Comparison of ENCODE assay signal across 18 cellular contexts in the genomic region with DNA sequence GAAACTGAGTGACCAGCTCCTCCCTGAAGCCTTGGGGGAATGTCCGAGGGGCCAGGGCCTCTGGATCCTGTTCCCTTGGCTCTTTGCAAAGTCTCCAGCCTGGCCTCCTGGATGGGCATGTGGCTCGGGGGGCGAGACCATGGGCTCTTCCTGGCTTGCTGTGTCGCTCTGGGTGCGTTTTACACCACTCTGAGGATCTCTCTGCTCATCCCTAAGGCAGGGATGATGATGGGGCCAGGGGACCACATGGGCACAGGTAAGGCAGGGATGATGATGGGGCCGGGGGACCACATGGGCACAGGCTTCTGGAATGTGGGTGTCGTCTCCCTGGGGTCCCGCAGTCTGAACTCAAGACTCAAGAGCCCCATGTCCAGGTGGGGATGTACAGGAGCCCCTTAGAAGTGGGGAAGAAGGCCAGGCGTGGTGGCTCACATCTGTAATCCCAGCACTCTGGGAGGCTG. TPM values are rescaled to one million over a fixed set of nuclear protein-coding genes. Genes with fewer than 3 reads are reported as not detected.
DNase-seq lines count a peak whose midpoint lies in the region; FAIRE-seq and TF ChIP-seq lines count a peak whose summit lies in the region.
"Had no signal": no experiment of that assay in that cellular context is flagged by ENCODE, and none has a peak within 500 bp of the region (broad histone marks: within the 10 kb centered on the region; RNA-seq: fewer than 3 reads in every experiment).

No MANE protein-coding gene starts in this region.

- no peaks in the 10 kb centered on the region for H3K36me3 ChIP-seq in BLaER1 treated with 17β-estradiol and CSF1 and Interleukin-3, amounts not matched to agents 10 nM and 100 nM
- no peaks in the 10 kb centered on the region for H3K36me3 ChIP-seq in Peyer's patch

- peak overlapping the region in 9 of 11 experiments; percentile 3 to 96 (median 88); a peak in 15 of 22 replicates for H3K4me2 ChIP-seq in BLaER1 treated with 17β-estradiol and CSF1 and Interleukin-3, amounts not matched to agents 10 nM and 100 nM

- H4K20me1 ChIP-seq in BLaER1 treated with 17β-estradiol and CSF1 and Interleukin-3, amounts not matched to agents 10 nM and 100 nM, result no peaks in the 10 kb centered on the region

- peak overlapping the region in 8 of 11 experiments; percentile 19 to 97 (median 86); a peak in 12 of 22 replicates for H3K27ac ChIP-seq in BLaER1 treated with 17β-estradiol and CSF1 and Interleukin-3, amounts not matched to agents 10 nM and 100 nM
- no peak overlapping the region for H3K27ac ChIP-seq in Peyer's patch

- no peak for TF ChIP-seq CTCF in Peyer's patch (IDR thresholded peaks at IDR 0.05)

- no peak overlapping the region; a peak in 2 of 22 replicates for H3K9ac ChIP-seq in BLaER1 treated with 17β-estradiol and CSF1 and Interleukin-3, amounts not matched to agents 10 nM and 100 nM

- no peaks in the 10 kb centered on the region for H3K27me3 ChIP-seq in BLaER1 treated with 17β-estradiol and CSF1 and Interleukin-3, amounts not matched to agents 10 nM and 100 nM
- H3K27me3 ChIP-seq in Peyer's patch, result no peaks in the 10 kb centered on the region

- no peak for FAIRE-seq in GM12891 (lab: Jason Lieb, UNC)
- FAIRE-seq: H54 had no signal

- TF ChIP-seq POLR2A in Peyer's patch (IDR thresholded peaks at IDR 0.05) (no peak), GM12891 (IDR thresholded peaks at IDR 0.05; ENCODE audit: low read depth, low read length) (no peak)

- DNase-seq in Peyer's patch (peak in 2 of 3 donors; percentile 28 to 42), mesenteric fat pad (ENCODE audit: low spot score) (peak; percentile 57), NCI-H446 (lab: John Stamatoyannopoulos, UW) (no peak), GM03348 (ENCODE audit: low spot score) (no peak), GM12891 (ENCODE audit: insufficient read length, low spot score) (no peak)
- DNase-seq: ACHN; AML-193; CD4-positive, CD25-positive, alpha-beta regulatory T cell; EL; Kasumi-1; NCI-H1105; NCI-H1694; NCI-H524 treated with DMSO at 0.1 percent for 48 hours; SHP77 treated with DMSO at 0.1 percent for 48 hours had no signal

- H3K9me3 ChIP-seq in BLaER1 treated with 17β-estradiol and CSF1 and Interleukin-3, amounts not matched to agents 10 nM and 100 nM (replicated peaks in 1 of 11), result no peaks in the 10 kb centered on the region
- H3K9me3 ChIP-seq in Peyer's patch, result no peaks in the 10 kb centered on the region
- H3K9me3 ChIP-seq: Caco-2 had no signal

- H3K4me3 ChIP-seq in BLaER1 treated with 17β-estradiol and CSF1 and Interleukin-3, amounts not matched to agents 10 nM and 100 nM, result no peak overlapping the region
- no peak overlapping the region for H3K4me3 ChIP-seq in Peyer's patch

- peaks cover 90 to 100% (median 100%) of the 10 kb centered on the region in 10 experiments for H3K4me1 ChIP-seq in BLaER1 treated with 17β-estradiol and CSF1 and Interleukin-3, amounts not matched to agents 10 nM and 100 nM
- peaks cover 0 to 20% (median 11%) of the 10 kb centered on the region in 4 donors for H3K4me1 ChIP-seq in Peyer's patch

TF ChIP-seq in GM12891, 5 proteins besides CTCF, POLR2A, EP300 and RAD21:
- TF ChIP-seq TAF1 (IDR thresholded peaks at IDR 0.05; ENCODE audit: low read depth, low read length) (no peak), SPI1 (IDR thresholded peaks at IDR 0.05; ENCODE audit: low read depth, low read length) (no peak), POLR2AphosphoS5 (IDR thresholded peaks at IDR 0.05; ENCODE audit: low read depth, low read length) (no peak), POU2F2 (IDR thresholded peaks at IDR 0.05; ENCODE audit: low read depth, low read length) (no peak), PAX5 (IDR thresholded peaks at IDR 0.05; ENCODE audit: insufficient read depth, low read length, severe bottlenecking) (no peak)

RNA-seq across cellular contexts. Expression of a gene that starts 17.7 kb away (rescaled TPM):
- under 1 TPM in 1 of 4 donors, not detected in 3; 0.38 TPM for total RNA-seq in Peyer's patch
- total RNA-seq in mesenteric fat pad, result not detected
- 8.8 TPM for polyA plus RNA-seq in GM12891 (2012; ENCODE audit: low read depth, missing spikeins)
- total RNA-seq: CD4-positive, CD25-positive, alpha-beta regulatory T cell; HT1080 had no signal

RNA-seq across cellular contexts. Expression of a gene that starts 20.1 kb away (rescaled TPM):
- total RNA-seq in Peyer's patch (10 to 100 TPM; 34.3 to 71.1 (median 49.4) TPM), mesenteric fat pad (14.8 TPM)
- polyA plus RNA-seq in GM12891 (2012; ENCODE audit: low read depth, missing spikeins), result 23.5 TPM

RNA-seq across cellular contexts. Expression of a gene that starts 45.2 kb away (rescaled TPM):
- 10 to 100 TPM; 16.5 to 93.9 (median 71.3) TPM for total RNA-seq in Peyer's patch
- total RNA-seq in mesenteric fat pad, result 54.0 TPM
- polyA plus RNA-seq in GM12891 (2012; ENCODE audit: low read depth, missing spikeins), result 10.6 TPM

RNA-seq across cellular contexts. Expression of a gene that starts 58.7 kb away (rescaled TPM):
- total RNA-seq in Peyer's patch, result 10 to 100 TPM in 2 of 4 donors, 1 to 10 TPM in 2; 2.5 to 61.1 (median 11.1) TPM
- total RNA-seq in mesenteric fat pad, result 61.1 TPM
- 0.40 TPM for polyA plus RNA-seq in GM12891 (2012; ENCODE audit: low read depth, missing spikeins)

Comparison
In these comparisons a context has a peak if more than half of its experiments do, and no peak if none do; other contexts are left out.
1. H3K27ac ChIP-seq: peak in BLaER1 treated with 17β-estradiol and CSF1 and Interleukin-3, amounts not matched to agents 10 nM and 100 nM (8 of 11); none in Peyer's patch (0 of 4).
2. DNase-seq: peak in Peyer's patch (2 of 3) and mesenteric fat pad (single experiment); none in NCI-H446 (0 of 2), GM03348 (single experiment) and GM12891 (single experiment).